10 cellular contexts compared by ENCODE assay signal in genomic region chr20:63640686-63641085, GRCh38. TPM values are rescaled to one million over a fixed set of nuclear protein-coding genes. Genes with fewer than 3 reads are reported as not detected.
DNase-seq lines count a peak whose midpoint lies in the region; ATAC-seq and TF ChIP-seq lines count a peak whose summit lies in the region.
"Not testable (repeated sequence)": the region's sequence is repeated elsewhere in the genome, so short reads cannot be mapped to it uniquely, and the experiment has no call there.
"Had no signal": no experiment of that assay in that cellular context is flagged by ENCODE, and none has a peak within 500 bp of the region (broad histone marks: within the 10 kb centered on the region; RNA-seq: fewer than 3 reads in every experiment).

No MANE protein-coding gene starts in this region.

- H3K9ac ChIP-seq in BLaER1 treated with 17β-estradiol and CSF1 and Interleukin-3, amounts not matched to agents 10 nM and 100 nM: peak overlapping the region in 2 of 11 experiments; percentile 13 to 64; a peak in 3 of 22 replicates

- not testable (repeated sequence) for H3K36me3 Mint-ChIP-seq in T-cell; activated naive CD8-positive, alpha-beta T cell treated with anti-CD3 and anti-CD28 coated beads, Interleukin-2, amount 50 U/mL, for 24 hours (ENCODE audit: low read depth)

- peak overlapping the region in 5 of 10 experiments; percentile 23 to 51 (median 27); a peak in 5 of 20 replicates for H3K4me3 ChIP-seq in BLaER1 treated with 17β-estradiol and CSF1 and Interleukin-3, amounts not matched to agents 10 nM and 100 nM
- H3K4me3 ChIP-seq in right cardiac atrium (ENCODE audit: low read length) (peak overlapping the region; percentile 23), psoas muscle (peak overlapping the region; percentile 32)
- not testable (repeated sequence) for H3K4me3 ChIP-seq in thymus (ENCODE audit: low read length)

- peaks cover 0 to 18% (median 0%) of the 10 kb centered on the region in 11 experiments; a peak in 13 of 22 replicates for H3K36me3 ChIP-seq in BLaER1 treated with 17β-estradiol and CSF1 and Interleukin-3, amounts not matched to agents 10 nM and 100 nM
- H3K36me3 ChIP-seq in psoas muscle (ENCODE audit: insufficient read depth in 1 of 2, low read depth in 1 of 2): not testable (repeated sequence)
- peaks cover 10% of the 10 kb centered on the region for H3K36me3 ChIP-seq in thymus (ENCODE audit: control insufficient read depth, insufficient read depth)

- peak overlapping the region; percentile 80 to 100 for H3K27ac Mint-ChIP-seq in T-cell
- H3K27ac Mint-ChIP-seq in activated naive CD8-positive, alpha-beta T cell treated with anti-CD3 and anti-CD28 coated beads, Interleukin-2, amount 50 U/mL, for 24 hours: not testable (repeated sequence)

- intact Hi-C loops in right cardiac atrium (cut with DNase I): loop anchor here in 1 of 4 donors (10.0 kb wide), 1 partner anchor 94 kb away; the partner anchor contains the start of genes LIME1 and SLC2A4RG
- intact Hi-C loops in psoas muscle (cut with DNase I): not testable (repeated sequence)

- DNase-seq in T-cell: peak in 9 of 34 experiments; percentile 16 to 48 (median 28)
- peak; percentile 47 for DNase-seq in activated T-cell treated with anti-CD3 and anti-CD28 coated beads, Interleukin-2, amount 50 U/mL, for 1 hour
- not testable (repeated sequence) for DNase-seq in activated naive CD8-positive, alpha-beta T cell treated with anti-CD3 and anti-CD28 coated beads, Interleukin-2, amount 50 U/mL, for 24 hours; psoas muscle
- peak in 1 of 3 donors; percentile 77 for DNase-seq in right cardiac atrium

- H3K27ac ChIP-seq in BLaER1 treated with 17β-estradiol and CSF1 and Interleukin-3, amounts not matched to agents 10 nM and 100 nM: peak overlapping the region in 3 of 11 experiments; percentile 57 to 70 (median 62); a peak in 3 of 22 replicates
- not testable (repeated sequence) for H3K27ac ChIP-seq in right cardiac atrium (ENCODE audit: low read length); psoas muscle
- H3K27ac ChIP-seq in thymus (ENCODE audit: low read depth): peak overlapping the region; percentile 79

- H3K4me2 ChIP-seq in BLaER1 treated with 17β-estradiol and CSF1 and Interleukin-3, amounts not matched to agents 10 nM and 100 nM: peak overlapping the region; percentile 73 to 96 (median 91)

- POLR2A ChIA-PET in T-cell (lab: Charles Lee): not testable (repeated sequence)

- H3K4me1 ChIP-seq in BLaER1 treated with 17β-estradiol and CSF1 and Interleukin-3, amounts not matched to agents 10 nM and 100 nM: peaks cover 48 to 79% (median 56%) of the 10 kb centered on the region in 10 experiments
- H3K4me1 ChIP-seq in right cardiac atrium (ENCODE audit: control insufficient read depth, insufficient read depth, low read length); psoas muscle: not testable (repeated sequence)
- peaks cover 44% of the 10 kb centered on the region for H3K4me1 ChIP-seq in thymus (ENCODE audit: control insufficient read depth, insufficient read depth, low read length)

- 50% methylated on average over 17 of the region's 17 CpGs for WGBS in right cardiac atrium
- 59 to 70% (median 63%) methylated on average over 6 to 16 of the region's 17 CpGs for WGBS in psoas muscle, 3 donors
- 95% methylated on average over 16 of the region's 17 CpGs for WGBS in thymus

- peaks cover 0 to 17% (median 4%) of the 10 kb centered on the region in 11 experiments; a peak in 8 of 22 replicates for H4K20me1 ChIP-seq in BLaER1 treated with 17β-estradiol and CSF1 and Interleukin-3, amounts not matched to agents 10 nM and 100 nM

- CTCF ChIA-PET in T-cell (lab: Charles Lee): interaction anchor here in 1 of 2 donors (1.9 kb wide), 2 partner anchors 103 to 224 kb away, joined by 8 to 22 read pairs; partner anchors contain the start of genes PTK6 and TPD52L2

- H3K27me3 ChIP-seq in BLaER1 treated with 17β-estradiol and CSF1 and Interleukin-3, amounts not matched to agents 10 nM and 100 nM; right cardiac atrium (ENCODE audit: control insufficient read depth, insufficient read depth); psoas muscle (ENCODE audit: insufficient read depth in 3 of 3, low read length in 2 of 3); thymus (ENCODE audit: control insufficient read depth, insufficient read depth): not testable (repeated sequence)

- not testable (repeated sequence) for TF ChIP-seq CTCF in psoas muscle (IDR thresholded peaks at IDR 0.05)

- peak overlapping the region; percentile 80 to 92 (median 86) for H3K4me3 Mint-ChIP-seq in T-cell
- peak overlapping the region; percentile 78 for H3K4me3 Mint-ChIP-seq in activated naive CD8-positive, alpha-beta T cell treated with anti-CD3 and anti-CD28 coated beads, Interleukin-2, amount 50 U/mL, for 24 hours

- not testable (repeated sequence) for H3K9me3 Mint-ChIP-seq in T-cell; activated naive CD8-positive, alpha-beta T cell treated with anti-CD3 and anti-CD28 coated beads, Interleukin-2, amount 50 U/mL, for 24 hours

- not testable (repeated sequence) for H3K27me3 Mint-ChIP-seq in T-cell; activated naive CD8-positive, alpha-beta T cell treated with anti-CD3 and anti-CD28 coated beads, Interleukin-2, amount 50 U/mL, for 24 hours

- H3K4me1 Mint-ChIP-seq in T-cell: peaks cover 38 to 48% (median 42%) of the 10 kb centered on the region in 3 donors
- H3K4me1 Mint-ChIP-seq in activated naive CD8-positive, alpha-beta T cell treated with anti-CD3 and anti-CD28 coated beads, Interleukin-2, amount 50 U/mL, for 24 hours: peaks cover 37% of the 10 kb centered on the region

- ATAC-seq in GM19452 (IDR thresholded peaks at IDR 0.05; ENCODE audit: unreplicated experiment): peak; percentile 2
- ATAC-seq in T-cell (replicated peaks in 1 of 4); activated naive CD8-positive, alpha-beta T cell treated with anti-CD3 and anti-CD28 coated beads, Interleukin-2, amount 50 U/mL, for 24 hours; right cardiac atrium; psoas muscle: not testable (repeated sequence)

- H3K9me3 ChIP-seq in BLaER1 treated with 17β-estradiol and CSF1 and Interleukin-3, amounts not matched to agents 10 nM and 100 nM (replicated peaks in 1 of 11); right cardiac atrium (ENCODE audit: control insufficient read depth, low read length); psoas muscle; thymus (ENCODE audit: control insufficient read depth): not testable (repeated sequence)

RNA-seq across cellular contexts. Expression of gene STMN3, which starts 12.5 kb away (rescaled TPM):
- total RNA-seq in T-cell (100 to 1,000 TPM in 3 of 5 donors, 10 to 100 TPM in 2; 92.9 to 121 (median 107) TPM), right cardiac atrium (1 to 10 TPM; 4.0 to 9.3 (median 5.8) TPM), psoas muscle (1 to 10 TPM; 2.4 to 3.1 (median 2.7) TPM)
- polyA plus RNA-seq in right cardiac atrium (7.1 TPM), psoas muscle (1 to 10 TPM; 1.0 to 2.7 (median 1.2) TPM), thymus (77.9 TPM)

RNA-seq across cellular contexts. Expression of gene GMEB2, which starts 13.8 kb away (rescaled TPM):
- 10 to 100 TPM; 20.7 to 30.3 (median 29.0) TPM for total RNA-seq in T-cell
- 1 to 10 TPM; 7.0 to 7.7 (median 7.3) TPM for total RNA-seq in right cardiac atrium
- polyA plus RNA-seq in right cardiac atrium: 6.5 TPM
- 10 to 100 TPM in 1 of 4 donors, 1 to 10 TPM in 3; 5.4 to 10.1 (median 7.8) TPM for total RNA-seq in psoas muscle
- polyA plus RNA-seq in psoas muscle: 1 to 10 TPM; 6.9 to 8.7 (median 8.5) TPM
- 16.3 TPM for polyA plus RNA-seq in thymus

RNA-seq across cellular contexts. Expression of gene RTEL1, which starts 17.4 kb away (rescaled TPM):
- total RNA-seq in T-cell: 10 to 100 TPM; 30.7 to 41.6 (median 36.8) TPM
- 10 to 100 TPM; 12.3 to 14.8 (median 13.3) TPM for total RNA-seq in right cardiac atrium
- polyA plus RNA-seq in right cardiac atrium: 7.7 TPM
- 10 to 100 TPM in 2 of 4 donors, 1 to 10 TPM in 2; 9.2 to 17.5 (median 10.9) TPM for total RNA-seq in psoas muscle
- 1 to 10 TPM; 5.2 to 7.3 (median 7.1) TPM for polyA plus RNA-seq in psoas muscle
- 18.8 TPM for polyA plus RNA-seq in thymus

RNA-seq across cellular contexts. Expression of gene TNFRSF6B, which starts 55.8 kb away (rescaled TPM):
- total RNA-seq in T-cell: 1 to 10 TPM in 2 of 5 donors, under 1 TPM in 2, not detected in 1; 0.37 to 1.5 (median 0.91) TPM
- total RNA-seq in right cardiac atrium: 1 to 10 TPM in 2 of 4 donors, under 1 TPM in 1, not detected in 1; 0.23 to 1.4 (median 1.1) TPM
- 2.7 TPM for polyA plus RNA-seq in right cardiac atrium
- total RNA-seq in psoas muscle: 1 to 10 TPM in 3 of 4 donors, not detected in 1; 1.3 to 2.2 (median 1.6) TPM
- polyA plus RNA-seq in psoas muscle: 10 to 100 TPM in 1 of 3 donors, 1 to 10 TPM in 1, under 1 TPM in 1; 0.56 to 16.1 (median 6.1) TPM
- 34.7 TPM for polyA plus RNA-seq in thymus
- total RNA-seq: H7, progenitor cell of endocrine pancreas had no signal

Comparison
In these comparisons a context has a peak if more than half of its experiments do, and no peak if none do; other contexts are left out.
1. RNA of gene STMN3, which starts 12.5 kb away (total RNA-seq): 92.9 to 121 TPM in T-cell; 4.0 to 9.3 TPM in right cardiac atrium and 2.4 to 3.1 TPM in psoas muscle; every median in the first group is over 4 times any median in the second.